ENCODE assay signal across 2 cellular contexts in the genomic region with DNA sequence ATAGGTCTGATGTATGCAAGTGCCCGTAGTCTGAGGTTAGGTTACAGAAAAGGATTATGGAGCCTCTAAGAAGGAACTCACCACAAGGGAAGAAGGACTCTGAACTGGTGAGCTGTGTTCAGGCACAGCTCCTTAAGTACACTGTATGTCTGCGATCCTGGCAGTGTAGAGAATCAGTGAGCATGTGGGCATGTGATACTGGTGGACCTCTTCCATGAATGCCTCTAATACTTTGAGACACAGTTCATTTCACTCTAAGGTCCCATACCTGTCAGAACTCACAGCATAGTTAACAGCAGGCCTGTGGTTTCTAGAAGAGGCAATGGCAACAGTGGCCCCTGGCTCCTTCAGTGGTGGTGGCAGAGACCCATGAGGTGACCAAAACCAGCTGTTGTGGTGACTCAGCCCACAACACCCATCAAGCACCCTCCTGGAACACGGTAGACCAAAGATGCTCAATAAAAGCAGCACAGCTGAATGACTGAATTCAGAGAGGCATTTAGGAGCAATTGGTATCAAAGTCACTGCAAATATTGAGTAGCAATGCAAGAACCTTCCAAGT.
A peak's percentile ranks its signal among the peaks of the same experiment; 100 is the strongest.
TF ChIP-seq lines count a peak whose summit lies in the region.

No MANE protein-coding gene starts in this region.

TF ChIP-seq in SK-N-SH treated with all-trans-retinoic acid at 6 μM for 48 hours, 23 proteins besides CTCF, POLR2A, EP300 and RAD21 (continued from another document):
- TF ChIP-seq, protein P1, sequence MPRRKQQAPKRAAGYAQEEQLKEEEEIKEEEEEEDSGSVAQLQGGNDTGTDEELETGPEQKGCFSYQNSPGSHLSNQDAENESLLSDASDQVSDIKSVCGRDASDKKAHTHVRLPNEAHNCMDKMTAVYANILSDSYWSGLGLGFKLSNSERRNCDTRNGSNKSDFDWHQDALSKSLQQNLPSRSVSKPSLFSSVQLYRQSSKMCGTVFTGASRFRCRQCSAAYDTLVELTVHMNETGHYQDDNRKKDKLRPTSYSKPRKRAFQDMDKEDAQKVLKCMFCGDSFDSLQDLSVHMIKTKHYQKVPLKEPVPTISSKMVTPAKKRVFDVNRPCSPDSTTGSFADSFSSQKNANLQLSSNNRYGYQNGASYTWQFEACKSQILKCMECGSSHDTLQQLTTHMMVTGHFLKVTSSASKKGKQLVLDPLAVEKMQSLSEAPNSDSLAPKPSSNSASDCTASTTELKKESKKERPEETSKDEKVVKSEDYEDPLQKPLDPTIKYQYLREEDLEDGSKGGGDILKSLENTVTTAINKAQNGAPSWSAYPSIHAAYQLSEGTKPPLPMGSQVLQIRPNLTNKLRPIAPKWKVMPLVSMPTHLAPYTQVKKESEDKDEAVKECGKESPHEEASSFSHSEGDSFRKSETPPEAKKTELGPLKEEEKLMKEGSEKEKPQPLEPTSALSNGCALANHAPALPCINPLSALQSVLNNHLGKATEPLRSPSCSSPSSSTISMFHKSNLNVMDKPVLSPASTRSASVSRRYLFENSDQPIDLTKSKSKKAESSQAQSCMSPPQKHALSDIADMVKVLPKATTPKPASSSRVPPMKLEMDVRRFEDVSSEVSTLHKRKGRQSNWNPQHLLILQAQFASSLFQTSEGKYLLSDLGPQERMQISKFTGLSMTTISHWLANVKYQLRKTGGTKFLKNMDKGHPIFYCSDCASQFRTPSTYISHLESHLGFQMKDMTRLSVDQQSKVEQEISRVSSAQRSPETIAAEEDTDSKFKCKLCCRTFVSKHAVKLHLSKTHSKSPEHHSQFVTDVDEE (CRISPR knock-in tag; IDR thresholded peaks at IDR 0.05), result no peak
- TF ChIP-seq ESRRG (CRISPR knock-in tag; IDR thresholded peaks at IDR 0.05), result no peak
- TF ChIP-seq OSR1 (CRISPR knock-in tag; IDR thresholded peaks at IDR 0.05), result no peak
- TF ChIP-seq ZFP3 (CRISPR knock-in tag; IDR thresholded peaks at IDR 0.05), result no peak
- 0 out of 2 replicates have a peak, but pooled peaks have one; percentile 52 for TF ChIP-seq GLIS3 (CRISPR knock-in tag; IDR thresholded peaks at IDR 0.05)
- TF ChIP-seq PATZ1 (CRISPR knock-in tag; IDR thresholded peaks at IDR 0.05; ENCODE audit: borderline replicate concordance), result peak; percentile 61; the same call in 1 of the 2 replicates
- TF ChIP-seq TOX (CRISPR knock-in tag; IDR thresholded peaks at IDR 0.05; ENCODE audit: borderline replicate concordance), result no peak
- TF ChIP-seq BACH2 (CRISPR knock-in tag; IDR thresholded peaks at IDR 0.05; ENCODE audit: borderline replicate concordance), result no peak
- TF ChIP-seq ZNF565 (CRISPR knock-in tag; conservative IDR thresholded peaks at IDR 0.05; ENCODE audit: low read depth), result no peak
- no peak for TF ChIP-seq RARB (CRISPR knock-in tag; IDR thresholded peaks at IDR 0.05)
- TF ChIP-seq, protein P2, sequence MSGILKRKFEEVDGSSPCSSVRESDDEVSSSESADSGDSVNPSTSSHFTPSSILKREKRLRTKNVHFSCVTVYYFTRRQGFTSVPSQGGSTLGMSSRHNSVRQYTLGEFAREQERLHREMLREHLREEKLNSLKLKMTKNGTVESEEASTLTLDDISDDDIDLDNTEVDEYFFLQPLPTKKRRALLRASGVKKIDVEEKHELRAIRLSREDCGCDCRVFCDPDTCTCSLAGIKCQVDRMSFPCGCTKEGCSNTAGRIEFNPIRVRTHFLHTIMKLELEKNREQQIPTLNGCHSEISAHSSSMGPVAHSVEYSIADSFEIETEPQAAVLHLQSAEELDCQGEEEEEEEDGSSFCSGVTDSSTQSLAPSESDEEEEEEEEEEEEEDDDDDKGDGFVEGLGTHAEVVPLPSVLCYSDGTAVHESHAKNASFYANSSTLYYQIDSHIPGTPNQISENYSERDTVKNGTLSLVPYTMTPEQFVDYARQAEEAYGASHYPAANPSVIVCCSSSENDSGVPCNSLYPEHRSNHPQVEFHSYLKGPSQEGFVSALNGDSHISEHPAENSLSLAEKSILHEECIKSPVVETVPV (CRISPR knock-in tag; IDR thresholded peaks at IDR 0.05), result no peak

TF ChIP-seq in WTC11, 78 proteins besides CTCF, POLR2A, EP300 and RAD21 (continued from another document):
- TF ChIP-seq PRDM15 (CRISPR knock-in tag; IDR thresholded peaks at IDR 0.05), result no peak
- TF ChIP-seq, protein P3, sequence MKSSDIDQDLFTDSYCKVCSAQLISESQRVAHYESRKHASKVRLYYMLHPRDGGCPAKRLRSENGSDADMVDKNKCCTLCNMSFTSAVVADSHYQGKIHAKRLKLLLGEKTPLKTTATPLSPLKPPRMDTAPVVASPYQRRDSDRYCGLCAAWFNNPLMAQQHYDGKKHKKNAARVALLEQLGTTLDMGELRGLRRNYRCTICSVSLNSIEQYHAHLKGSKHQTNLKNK (CRISPR knock-in tag; IDR thresholded peaks at IDR 0.05), result no peak
- TF ChIP-seq ZNF317 (CRISPR knock-in tag; IDR thresholded peaks at IDR 0.05; ENCODE audit: borderline replicate concordance, low read depth), result no peak
- TF ChIP-seq ZNF425 (CRISPR knock-in tag; conservative IDR thresholded peaks at IDR 0.05), result no peak
- no peak for TF ChIP-seq NR2C2 (CRISPR knock-in tag; IDR thresholded peaks at IDR 0.05)
- no peak for TF ChIP-seq E2F1 (CRISPR knock-in tag; IDR thresholded peaks at IDR 0.05)
- no peak for TF ChIP-seq ERG (CRISPR knock-in tag; IDR thresholded peaks at IDR 0.05)
- TF ChIP-seq, protein P4, sequence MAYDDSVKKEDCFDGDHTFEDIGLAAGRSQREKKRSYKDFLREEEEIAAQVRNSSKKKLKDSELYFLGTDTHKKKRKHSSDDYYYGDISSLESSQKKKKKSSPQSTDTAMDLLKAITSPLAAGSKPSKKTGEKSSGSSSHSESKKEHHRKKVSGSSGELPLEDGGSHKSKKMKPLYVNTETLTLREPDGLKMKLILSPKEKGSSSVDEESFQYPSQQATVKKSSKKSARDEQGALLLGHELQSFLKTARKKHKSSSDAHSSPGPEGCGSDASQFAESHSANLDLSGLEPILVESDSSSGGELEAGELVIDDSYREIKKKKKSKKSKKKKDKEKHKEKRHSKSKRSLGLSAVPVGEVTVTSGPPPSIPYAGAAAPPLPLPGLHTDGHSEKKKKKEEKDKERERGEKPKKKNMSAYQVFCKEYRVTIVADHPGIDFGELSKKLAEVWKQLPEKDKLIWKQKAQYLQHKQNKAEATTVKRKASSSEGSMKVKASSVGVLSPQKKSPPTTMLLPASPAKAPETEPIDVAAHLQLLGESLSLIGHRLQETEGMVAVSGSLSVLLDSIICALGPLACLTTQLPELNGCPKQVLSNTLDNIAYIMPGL (CRISPR knock-in tag; IDR thresholded peaks at IDR 0.05), result no peak
